ENCODE assay signal across 15 cellular contexts in the genomic region with DNA sequence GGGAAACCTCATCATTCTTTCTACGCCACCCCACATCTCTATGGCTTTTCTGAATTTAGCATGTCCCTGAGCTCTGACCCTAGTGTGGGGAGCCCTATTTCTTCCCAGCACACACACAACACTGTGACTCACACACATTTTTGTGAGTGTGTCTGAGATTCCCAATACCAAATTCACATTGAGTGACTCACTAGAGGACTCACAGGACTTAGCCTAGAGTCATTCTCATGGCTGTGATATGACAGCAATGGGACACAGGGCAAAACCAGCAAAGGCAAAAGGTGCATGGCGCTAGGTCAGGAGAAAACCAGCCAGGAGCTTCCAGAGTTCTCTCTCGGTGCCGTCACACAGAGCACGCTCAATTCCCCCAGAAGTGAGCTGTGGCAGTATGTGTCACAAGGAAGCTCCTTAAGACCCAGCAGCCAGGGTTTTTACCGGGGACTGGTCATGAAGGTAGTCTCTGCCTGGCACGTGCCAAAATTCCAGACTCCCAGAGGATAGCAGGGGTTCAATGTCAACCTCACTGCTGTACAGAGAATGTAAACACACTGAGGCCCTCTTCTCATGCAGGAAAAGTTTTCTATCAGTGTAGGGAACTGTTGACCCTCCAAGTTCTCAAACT. TPM values are rescaled to one million over a fixed set of nuclear protein-coding genes. Genes with fewer than 3 reads are reported as not detected.
A peak's percentile ranks its signal among the peaks of the same experiment; 100 is the strongest.
DNase-seq lines count a peak whose midpoint lies in the region; ATAC-seq and TF ChIP-seq lines count a peak whose summit lies in the region.
"Had no signal": no experiment of that assay in that cellular context is flagged by ENCODE, and none has a peak within 500 bp of the region (broad histone marks: within the 10 kb centered on the region; RNA-seq: fewer than 3 reads in every experiment).

No MANE protein-coding gene starts in this region.

- no peak overlapping the region for H3K27ac ChIP-seq in neural progenitor cell
- H3K27ac ChIP-seq: psoas muscle had no signal

- H3K4me3 ChIP-seq in AG09309 (ENCODE audit: control insufficient read depth, low read depth, low read length) (no peak overlapping the region), cardiac fibroblast (replicated peaks in 1 of 2; ENCODE audit: low read depth in 2 of 2, low read length in 2 of 2) (no peak overlapping the region), kidney epithelial cell (ENCODE audit: low read depth, low read length) (no peak overlapping the region), neural progenitor cell (no peak overlapping the region)
- H3K4me3 ChIP-seq: psoas muscle had no signal

- H3K9me3 ChIP-seq in neural progenitor cell (ENCODE audit: low read depth), result no peaks in the 10 kb centered on the region
- H3K9me3 ChIP-seq: psoas muscle had no signal

- no peak overlapping the region for H2AFZ ChIP-seq in neural progenitor cell (replicated peaks)

- H3F3A ChIP-seq in neural progenitor cell (ENCODE audit: low read depth), result no peaks in the 10 kb centered on the region

- no peaks in the 10 kb centered on the region for H3K36me3 ChIP-seq in kidney epithelial cell (ENCODE audit: control insufficient read depth, insufficient read depth, low read length)
- no peaks in the 10 kb centered on the region for H3K36me3 ChIP-seq in neural progenitor cell

- TF ChIP-seq CTCF in AG09309 (IDR thresholded peaks at IDR 0.05; ENCODE audit: control insufficient read depth, insufficient read depth, low read depth, low read length, missing control alignments) (no peak), cardiac fibroblast (IDR thresholded peaks at IDR 0.05; ENCODE audit: low read depth, low read length) (no peak), kidney epithelial cell (IDR thresholded peaks at IDR 0.05; ENCODE audit: insufficient read depth, low read length, poor library complexity, severe bottlenecking) (no peak), neural progenitor cell (IDR thresholded peaks at IDR 0.05) (no peak)

- ATAC-seq in GM18873 (IDR thresholded peaks at IDR 0.05; ENCODE audit: low FRiP score, unreplicated experiment), result no peak
- ATAC-seq in GM21360 (IDR thresholded peaks at IDR 0.05; ENCODE audit: unreplicated experiment), result no peak
- no peak for ATAC-seq in left lobe of liver
- ATAC-seq: Panc1 had no signal

- no peak overlapping the region for H3K9ac ChIP-seq in neural progenitor cell

- H3K27me3 ChIP-seq in kidney epithelial cell (ENCODE audit: control insufficient read depth, insufficient read depth, low read length) (no peaks in the 10 kb centered on the region), neural progenitor cell (no peaks in the 10 kb centered on the region)

- H3K4me1 ChIP-seq in neural progenitor cell, result no peaks in the 10 kb centered on the region
- H3K4me1 ChIP-seq: psoas muscle had no signal

- H3K4me2 ChIP-seq in neural progenitor cell, result no peak overlapping the region

- H3K9me3 Mint-ChIP-seq in neural progenitor cell, result no peaks in the 10 kb centered on the region
- H3K9me3 Mint-ChIP-seq: CD4-positive, CD25-positive, alpha-beta regulatory T cell; endodermal cell; stimulated activated naive B cell treated with anti-CD40 and anti-IgM and Interleukin-4, amounts not matched to agents 10 μg/mL and 1 μg/mL and 100 μg/mL, for 72 hours had no signal

- H3K36me3 Mint-ChIP-seq in neural progenitor cell, result no peaks in the 10 kb centered on the region
- H3K36me3 Mint-ChIP-seq: CD4-positive, CD25-positive, alpha-beta regulatory T cell; stimulated activated naive B cell treated with anti-CD40 and anti-IgM and Interleukin-4, amounts not matched to agents 10 μg/mL and 1 μg/mL and 100 μg/mL, for 72 hours had no signal

- no peak overlapping the region for H3K4me3 Mint-ChIP-seq in neural progenitor cell
- H3K4me3 Mint-ChIP-seq: CD4-positive, CD25-positive, alpha-beta regulatory T cell; endodermal cell; stimulated activated naive B cell treated with anti-CD40 and anti-IgM and Interleukin-4, amounts not matched to agents 10 μg/mL and 1 μg/mL and 100 μg/mL, for 72 hours had no signal

- peaks cover 5% of the 10 kb centered on the region for H3K27me3 Mint-ChIP-seq in neural progenitor cell (ENCODE audit: insufficient read depth, low read depth)
- H3K27me3 Mint-ChIP-seq: CD4-positive, CD25-positive, alpha-beta regulatory T cell had no signal

- H3K27ac Mint-ChIP-seq in neural progenitor cell, result no peak overlapping the region
- H3K27ac Mint-ChIP-seq: CD4-positive, CD25-positive, alpha-beta regulatory T cell; endodermal cell had no signal

- H4K20me1 ChIP-seq in neural progenitor cell (ENCODE audit: low read depth), result no peaks in the 10 kb centered on the region

- peaks cover 6% of the 10 kb centered on the region for H3K4me1 Mint-ChIP-seq in neural progenitor cell
- H3K4me1 Mint-ChIP-seq: CD4-positive, CD25-positive, alpha-beta regulatory T cell; stimulated activated naive B cell treated with anti-CD40 and anti-IgM and Interleukin-4, amounts not matched to agents 10 μg/mL and 1 μg/mL and 100 μg/mL, for 72 hours had no signal

- no peaks in the 10 kb centered on the region for H3K79me2 ChIP-seq in neural progenitor cell (ENCODE audit: low read depth)

- DNase-seq in AG09309 (ENCODE audit: low read depth) (peak; percentile 29), HS-5 (ENCODE audit: low read depth) (peak; percentile 61), cardiac fibroblast (ENCODE audit: low read depth in 2 of 2) (peak; percentile 38 to 90), kidney epithelial cell (ENCODE audit: low read depth) (peak; percentile 63), left lobe of liver (ENCODE audit: low spot score) (no peak), neural progenitor cell (ENCODE audit: low spot score) (no peak)
- DNase-seq: endodermal cell; psoas muscle; stimulated activated CD4-positive, alpha-beta T cell treated with anti-CD3 and anti-CD28 coated beads, Interleukin-4, amount 100 ng/mL, for 1 hour; stimulated activated naive B cell treated with anti-CD40 and anti-IgM and Interleukin-4, amounts not matched to agents 10 μg/mL and 1 μg/mL and 100 μg/mL, for 72 hours had no signal

RNA-seq across cellular contexts. Expression of a gene that starts 6.2 kb away (rescaled TPM):
- total RNA-seq in kidney epithelial cell (not detected in 2 replicates), left lobe of liver (not detected), neural progenitor cell (ENCODE audit: low replicate concordance) (not detected in 2 replicates)
- total RNA-seq: CD4-positive, CD25-positive, alpha-beta regulatory T cell; endodermal cell; mononuclear cell; psoas muscle had no signal

RNA-seq across cellular contexts. Expression of a gene that starts 7.0 kb away (rescaled TPM):
- total RNA-seq in kidney epithelial cell (not detected in 2 replicates), left lobe of liver (not detected), neural progenitor cell (ENCODE audit: low replicate concordance) (not detected in 2 replicates)
- total RNA-seq: CD4-positive, CD25-positive, alpha-beta regulatory T cell; mononuclear cell; psoas muscle had no signal

RNA-seq across cellular contexts. Expression of a gene that starts 24.4 kb away (rescaled TPM):
- total RNA-seq in kidney epithelial cell (3.0 and 3.4 TPM in 2 replicates), left lobe of liver (5.3 TPM), neural progenitor cell (ENCODE audit: low replicate concordance) (19.8 and 23.8 TPM in 2 replicates)

RNA-seq across cellular contexts. Expression of a gene that starts 45.2 kb away (rescaled TPM):
- total RNA-seq in kidney epithelial cell (not detected in 2 replicates), left lobe of liver (not detected), neural progenitor cell (ENCODE audit: low replicate concordance) (not detected in 2 replicates)
- total RNA-seq: CD4-positive, CD25-positive, alpha-beta regulatory T cell; endodermal cell; mononuclear cell; psoas muscle had no signal

Comparison
In these comparisons a context has a peak if more than half of its experiments do, and no peak if none do; other contexts are left out.
1. DNase-seq: peak in AG09309 (single experiment), HS-5 (single experiment), cardiac fibroblast (2 of 2) and kidney epithelial cell (single experiment); none in left lobe of liver (single experiment) and neural progenitor cell (single experiment).